ENCODE assay signal across 8 cellular contexts in the genomic region with DNA sequence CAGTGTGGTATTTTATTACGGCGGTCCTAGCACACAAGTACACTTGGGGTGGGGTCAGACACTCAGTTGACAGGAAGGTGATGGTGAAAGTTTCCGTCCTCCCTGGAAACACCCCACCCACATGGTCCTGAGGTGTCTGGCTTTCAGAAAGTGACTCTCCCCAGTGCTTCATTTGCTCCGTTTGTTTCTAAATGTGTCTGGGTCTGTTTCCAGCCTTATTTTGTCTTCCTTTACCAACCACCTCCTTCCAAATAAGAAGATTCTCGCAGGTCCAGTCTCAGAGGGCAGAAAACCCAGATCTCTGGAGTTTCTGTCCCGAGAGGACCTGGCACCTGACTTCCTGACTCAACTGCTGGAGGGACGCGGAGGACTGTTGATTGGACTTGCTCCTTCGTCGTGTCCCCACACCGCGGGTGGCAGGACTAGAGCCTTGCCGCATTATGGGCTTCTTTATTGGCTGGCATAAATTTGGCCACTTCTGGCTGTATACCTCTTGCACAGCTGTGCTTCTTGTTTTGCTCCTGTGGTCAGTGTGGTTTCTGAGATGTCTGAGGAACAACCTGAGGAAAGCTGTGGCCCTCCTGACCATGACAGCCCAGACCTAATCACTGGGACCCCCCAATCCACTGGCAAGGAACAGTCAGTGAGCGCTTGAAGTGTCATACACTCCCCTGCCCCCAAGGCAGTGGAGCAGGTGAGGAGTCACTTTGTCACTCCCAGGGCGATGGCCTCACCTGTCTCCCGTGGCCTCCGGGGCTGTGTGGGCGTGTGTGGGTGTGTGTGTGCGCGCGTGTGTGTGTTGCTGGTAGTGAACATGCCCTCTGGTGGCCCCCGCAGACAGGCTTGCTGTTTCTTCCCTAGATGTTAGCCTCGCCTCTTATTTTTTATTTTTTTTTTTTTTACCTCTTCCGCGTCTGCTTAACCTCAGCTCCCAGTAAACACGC. TPM values are rescaled to one million over a fixed set of nuclear protein-coding genes. Genes with fewer than 3 reads are reported as not detected.
DNase-seq lines count a peak whose midpoint lies in the region; ATAC-seq lines count a peak whose summit lies in the region.

No MANE protein-coding gene starts in this region.

- no peak overlapping the region for H3K14ac ChIP-seq in neuronal stem cell (ENCODE audit: low read length)

- no peak overlapping the region for H3K4ac ChIP-seq in neuronal stem cell (ENCODE audit: low read length)

- no peaks in the 10 kb centered on the region for H3K36me3 ChIP-seq in neuronal stem cell (replicated peaks in 1 of 2; ENCODE audit: control insufficient read depth in 2 of 2, insufficient read depth in 2 of 2, low read length in 2 of 2)

- H3K23ac ChIP-seq in neuronal stem cell (ENCODE audit: low read depth, low read length, poor library complexity): no peak overlapping the region

- H3K27me3 ChIP-seq in neuronal stem cell (ENCODE audit: control insufficient read depth in 3 of 3, insufficient read depth in 3 of 3, low read depth in 1 of 3, low read length in 3 of 3): no peaks in the 10 kb centered on the region

- DNase-seq in activated CD8-positive, alpha-beta memory T cell treated with anti-CD3 and anti-CD28 coated beads, Interleukin-2, amount 50 U/mL, for 48 hours: peak; percentile 85
- DNase-seq in neuronal stem cell (ENCODE audit: low spot score) (no peak), H4 (ENCODE audit: low spot score) (no peak), HuH-7.5 (ENCODE audit: low spot score) (no peak), NCI-H2227 treated with DMSO at 0.1 percent for 48 hours (lab: John Stamatoyannopoulos, UW) (no peak)

- H4K8ac ChIP-seq in neuronal stem cell (ENCODE audit: low read depth, low read length): no peak overlapping the region

- H2BK5ac ChIP-seq in neuronal stem cell (ENCODE audit: low read length): no peak overlapping the region

- peak overlapping the region; percentile 68 for H2AK5ac ChIP-seq in neuronal stem cell (ENCODE audit: low read depth, low read length)

- H3K4me3 ChIP-seq in neuronal stem cell (ENCODE audit: low read length in 2 of 2): peak overlapping the region in 1 of 2 donors; percentile 33

- H4K91ac ChIP-seq in neuronal stem cell (ENCODE audit: low read depth, low read length, poor library complexity): no peak overlapping the region

- H2BK120ac ChIP-seq in neuronal stem cell (ENCODE audit: low read depth, low read length): no peak overlapping the region

- WGBS in neuronal stem cell (ENCODE audit: extremely low coverage in 2 of 2, insufficient read length in 2 of 2, insufficient replicate concordance in 1 of 2), 2 donors: no CpG with 5 or more reads among the region's 26 CpGs

- H3K4me2 ChIP-seq in neuronal stem cell (ENCODE audit: insufficient read depth, low read length, poor library complexity, severe bottlenecking): no peak overlapping the region

- peaks cover 3% of the 10 kb centered on the region for H3K79me1 ChIP-seq in neuronal stem cell (ENCODE audit: low read depth, low read length)

- no peak overlapping the region for H3K9ac ChIP-seq in neuronal stem cell (ENCODE audit: low read depth, low read length, poor library complexity)

- no peak overlapping the region for H2AFZ ChIP-seq in neuronal stem cell (ENCODE audit: low read length)

- peak; percentile 34 for ATAC-seq in GM18511 (IDR thresholded peaks at IDR 0.05; ENCODE audit: unreplicated experiment)
- ATAC-seq in HG03342 (IDR thresholded peaks at IDR 0.05; ENCODE audit: unreplicated experiment): peak; percentile 33
- ATAC-seq in GM19395 (IDR thresholded peaks at IDR 0.05; ENCODE audit: unreplicated experiment): no peak

- no peak overlapping the region for H2BK12ac ChIP-seq in neuronal stem cell (ENCODE audit: low read length)

- H3K9me3 ChIP-seq in neuronal stem cell (replicated peaks in 1 of 2; ENCODE audit: control insufficient read depth in 2 of 2, insufficient read depth in 1 of 2, low read depth in 1 of 2, low read length in 2 of 2): peaks cover 0 to 5% of the 10 kb centered on the region in 2 donors

- no peak overlapping the region for H3K18ac ChIP-seq in neuronal stem cell (ENCODE audit: low read length)

- H2BK15ac ChIP-seq in neuronal stem cell (ENCODE audit: low read length): no peak overlapping the region

- no peak overlapping the region for H3K27ac ChIP-seq in neuronal stem cell (replicated peaks; ENCODE audit: low read length)

- no peaks in the 10 kb centered on the region for H3K4me1 ChIP-seq in neuronal stem cell (ENCODE audit: control insufficient read depth in 2 of 2, insufficient read depth in 1 of 2, low read depth in 1 of 2, low read length in 2 of 2)

RNA-seq across cellular contexts. Expression of a gene that starts 45.6 kb away (rescaled TPM):
- polyA plus RNA-seq in neuronal stem cell (2013, experiment 1 of 2): 54.9 TPM
- polyA plus RNA-seq in neuronal stem cell (2013, experiment 2 of 2): 55.6 TPM
- total RNA-seq in H4 (2014; rRNA removed; shearing (Covaris generic)): 29.1 and 34.2 TPM in 2 replicates
